In genomic region chr15:60154764-60155163, GRCh38 we compare ENCODE assay signal across 15 cellular contexts.
"Had no signal": no experiment of that assay in that cellular context is flagged by ENCODE, and none has a peak within 500 bp of the region (broad histone marks: within the 10 kb centered on the region; RNA-seq: fewer than 3 reads in every experiment).

No MANE protein-coding gene starts in this region.

- DNase-seq: activated CD4-positive, alpha-beta T cell treated with anti-CD3 and anti-CD28 coated beads for 1 hour; activated CD4-positive, alpha-beta T cell treated with anti-CD3 and anti-CD28 coated beads, Interleukin-2, amount 50 U/mL, for 4 hours; activated gamma-delta T cell; activated T-cell treated with anti-CD3 and anti-CD28 coated beads, Interleukin-2, amount 50 U/mL, for 1 hour; amniotic stem cell; body of pancreas; caudate nucleus; kidney glomerular epithelial cell; left ventricle myocardium superior; mesendoderm; stimulated activated naive CD4-positive, alpha-beta T cell treated with Interleukin-2 at 50 U/mL for 16 hours; substantia nigra; transverse colon had no signal

- H3K36me3 Mint-ChIP-seq: activated naive CD4-positive, alpha-beta T cell treated with anti-CD3 and anti-CD28 coated beads, Interleukin-2, amount 50 U/mL, for 72 hours had no signal

- ATAC-seq: body of pancreas, left ventricle myocardium superior had no signal

- H3K9me3 Mint-ChIP-seq: activated naive CD4-positive, alpha-beta T cell treated with anti-CD3 and anti-CD28 coated beads, Interleukin-2, amount 50 U/mL, for 72 hours; neural crest cell had no signal

- H3K4me3 Mint-ChIP-seq: neural crest cell had no signal

- H3K4me1 Mint-ChIP-seq: neural crest cell had no signal
